ENCODE assay signal across 15 cellular contexts in genomic region chr7:31067491-31067890, GRCh38. TPM values are rescaled to one million over a fixed set of nuclear protein-coding genes. Genes with fewer than 3 reads are reported as not detected.
DNase-seq lines count a peak whose midpoint lies in the region; ATAC-seq and TF ChIP-seq lines count a peak whose summit lies in the region.
"Had no signal": no experiment of that assay in that cellular context is flagged by ENCODE, and none has a peak within 500 bp of the region (broad histone marks: within the 10 kb centered on the region; RNA-seq: fewer than 3 reads in every experiment).

No MANE protein-coding gene starts in this region.

- H3K9me3 Mint-ChIP-seq in natural killer cell treated with Interleukin-12 subunit alpha and Interleukin-12 subunit beta and Interleukin-15 and Interleukin-18, amount 100 ng/mL, for 72 hours, result no peaks in the 10 kb centered on the region
- H3K9me3 Mint-ChIP-seq in natural killer cell, result no peaks in the 10 kb centered on the region
- no peaks in the 10 kb centered on the region for H3K9me3 Mint-ChIP-seq in chondrocyte (ENCODE audit: low read depth)
- H3K9me3 Mint-ChIP-seq in activated CD8-positive, alpha-beta T cell treated with anti-CD3 and anti-CD28 coated beads, Interleukin-2, amount 10 ng/mL, durations not matched to agents 7 days and 5 days (ENCODE audit: insufficient read depth), result no peaks in the 10 kb centered on the region
- H3K9me3 Mint-ChIP-seq: CD4-positive, alpha-beta T cell had no signal

- POLR2A ChIA-PET in activated CD8-positive, alpha-beta T cell treated with anti-CD3 and anti-CD28 coated beads, Interleukin-2, amount 10 ng/mL, durations not matched to agents 7 days and 5 days (lab: Charles Lee), result no interaction called here

- no peak for ATAC-seq in natural killer cell treated with Interleukin-12 subunit alpha and Interleukin-12 subunit beta and Interleukin-15 and Interleukin-18, amount 100 ng/mL, for 72 hours
- no peak for ATAC-seq in natural killer cell
- ATAC-seq in activated CD8-positive, alpha-beta T cell treated with anti-CD3 and anti-CD28 coated beads, Interleukin-2, amount 10 ng/mL, durations not matched to agents 7 days and 5 days, result no peak
- ATAC-seq: GM12878, HCT116 had no signal

- no peaks in the 10 kb centered on the region for H3K27me3 Mint-ChIP-seq in natural killer cell treated with Interleukin-12 subunit alpha and Interleukin-12 subunit beta and Interleukin-15 and Interleukin-18, amount 100 ng/mL, for 72 hours
- H3K27me3 Mint-ChIP-seq in natural killer cell (ENCODE audit: low read depth in 2 of 2) (peaks cover 0 to 5% of the 10 kb centered on the region in 2 donors), chondrocyte (ENCODE audit: low read depth) (peaks cover 24% of the 10 kb centered on the region)
- H3K27me3 Mint-ChIP-seq in activated CD8-positive, alpha-beta T cell treated with anti-CD3 and anti-CD28 coated beads, Interleukin-2, amount 10 ng/mL, durations not matched to agents 7 days and 5 days (ENCODE audit: low read depth), result peaks cover 3% of the 10 kb centered on the region
- H3K27me3 Mint-ChIP-seq: CD4-positive, alpha-beta T cell had no signal

- peak; percentile 34 for DNase-seq in natural killer cell treated with Interleukin-12 subunit alpha and Interleukin-12 subunit beta and Interleukin-15 and Interleukin-18, amount 100 ng/mL, for 72 hours (ENCODE audit: low spot score)
- no peak for DNase-seq in natural killer cell
- peak; percentile 49 for DNase-seq in chondrocyte (ENCODE audit: low spot score)
- DNase-seq in posterior vena cava (ENCODE audit: low spot score), result peak; percentile 14
- DNase-seq in foreskin fibroblast, result no peak
- no peak for DNase-seq in activated CD8-positive, alpha-beta T cell treated with anti-CD3 and anti-CD28 coated beads, Interleukin-2, amount 10 ng/mL, durations not matched to agents 7 days and 5 days
- DNase-seq in LoVo (ENCODE audit: low spot score), result no peak
- DNase-seq: CD4-positive, alpha-beta T cell; DMS79; GM23248 had no signal

- intact Hi-C loops in natural killer cell (cut with micrococcal nuclease) (no loop called here), posterior vena cava (cut with DNase I) (loop anchor here in 1 of 2 donors (1.0 kb wide), 1 partner anchor 24 kb away; no protein-coding TSS in a partner anchor)

- H3K4me3 Mint-ChIP-seq in natural killer cell treated with Interleukin-12 subunit alpha and Interleukin-12 subunit beta and Interleukin-15 and Interleukin-18, amount 100 ng/mL, for 72 hours, result no peak overlapping the region
- no peak overlapping the region for H3K4me3 Mint-ChIP-seq in natural killer cell
- no peak overlapping the region for H3K4me3 Mint-ChIP-seq in chondrocyte (ENCODE audit: unreplicated experiment)
- no peak overlapping the region for H3K4me3 Mint-ChIP-seq in activated CD8-positive, alpha-beta T cell treated with anti-CD3 and anti-CD28 coated beads, Interleukin-2, amount 10 ng/mL, durations not matched to agents 7 days and 5 days
- H3K4me3 Mint-ChIP-seq: B cell; CD4-positive, alpha-beta T cell had no signal

- no peak overlapping the region for H3K27ac Mint-ChIP-seq in natural killer cell treated with Interleukin-12 subunit alpha and Interleukin-12 subunit beta and Interleukin-15 and Interleukin-18, amount 100 ng/mL, for 72 hours
- no peak overlapping the region for H3K27ac Mint-ChIP-seq in natural killer cell
- no peak overlapping the region for H3K27ac Mint-ChIP-seq in chondrocyte (ENCODE audit: unreplicated experiment)
- no peak overlapping the region for H3K27ac Mint-ChIP-seq in activated CD8-positive, alpha-beta T cell treated with anti-CD3 and anti-CD28 coated beads, Interleukin-2, amount 10 ng/mL, durations not matched to agents 7 days and 5 days
- H3K27ac Mint-ChIP-seq: B cell; CD4-positive, alpha-beta T cell had no signal

- TF ChIP-seq CTCF in natural killer cell (IDR thresholded peaks at IDR 0.05) (no peak), chondrocyte (IDR thresholded peaks at IDR 0.05) (no peak), foreskin fibroblast (IDR thresholded peaks at IDR 0.05; ENCODE audit: low read depth, low read length) (no peak)

- no peaks in the 10 kb centered on the region for H3K36me3 Mint-ChIP-seq in natural killer cell treated with Interleukin-12 subunit alpha and Interleukin-12 subunit beta and Interleukin-15 and Interleukin-18, amount 100 ng/mL, for 72 hours
- H3K36me3 Mint-ChIP-seq in natural killer cell (no peaks in the 10 kb centered on the region), chondrocyte (ENCODE audit: low read depth) (no peaks in the 10 kb centered on the region)
- no peaks in the 10 kb centered on the region for H3K36me3 Mint-ChIP-seq in activated CD8-positive, alpha-beta T cell treated with anti-CD3 and anti-CD28 coated beads, Interleukin-2, amount 10 ng/mL, durations not matched to agents 7 days and 5 days (ENCODE audit: low read depth)

- CTCF ChIA-PET in activated CD8-positive, alpha-beta T cell treated with anti-CD3 and anti-CD28 coated beads, Interleukin-2, amount 10 ng/mL, durations not matched to agents 7 days and 5 days (lab: Charles Lee), result no interaction called here

- H3K4me3 ChIP-seq in foreskin fibroblast (ENCODE audit: low read depth in 1 of 2, low read length in 2 of 2), result no peak overlapping the region
- H3K4me3 ChIP-seq: GM12878, GM23248 had no signal

- no peaks in the 10 kb centered on the region for H3K4me1 Mint-ChIP-seq in natural killer cell treated with Interleukin-12 subunit alpha and Interleukin-12 subunit beta and Interleukin-15 and Interleukin-18, amount 100 ng/mL, for 72 hours (ENCODE audit: low read depth in 2 of 2)
- H3K4me1 Mint-ChIP-seq in natural killer cell (no peaks in the 10 kb centered on the region), chondrocyte (ENCODE audit: low read depth) (no peaks in the 10 kb centered on the region)
- no peaks in the 10 kb centered on the region for H3K4me1 Mint-ChIP-seq in activated CD8-positive, alpha-beta T cell treated with anti-CD3 and anti-CD28 coated beads, Interleukin-2, amount 10 ng/mL, durations not matched to agents 7 days and 5 days (ENCODE audit: low read depth)
- H3K4me1 Mint-ChIP-seq: B cell had no signal

RNA-seq across cellular contexts. Expression of gene ADCYAP1R1, which starts 15.4 kb away (rescaled TPM):
- total RNA-seq in natural killer cell treated with Interleukin-12 subunit alpha and Interleukin-12 subunit beta and Interleukin-15 and Interleukin-18, amount 100 ng/mL, for 72 hours, result not detected
- total RNA-seq in natural killer cell (not detected), chondrocyte (not detected in 3 replicates), posterior vena cava (1 to 10 TPM; 1.8 to 4.3 TPM)
- total RNA-seq in activated CD8-positive, alpha-beta T cell treated with anti-CD3 and anti-CD28 coated beads, Interleukin-2, amount 10 ng/mL, durations not matched to agents 7 days and 5 days, result not detected
- total RNA-seq: B cell; CD4-positive, alpha-beta T cell; G401; GM12878; GM23248; HT-29 had no signal

Comparison
In these comparisons a context has a peak if more than half of its experiments do, and no peak if none do; other contexts are left out.
1. DNase-seq: peak in natural killer cell treated with Interleukin-12 subunit alpha and Interleukin-12 subunit beta and Interleukin-15 and Interleukin-18, amount 100 ng/mL, for 72 hours (single experiment), chondrocyte (single experiment) and posterior vena cava (single experiment); none in natural killer cell (single experiment), foreskin fibroblast (0 of 2), activated CD8-positive, alpha-beta T cell treated with anti-CD3 and anti-CD28 coated beads, Interleukin-2, amount 10 ng/mL, durations not matched to agents 7 days and 5 days (single experiment) and LoVo (single experiment).